10 cellular contexts compared by ENCODE assay signal in the genomic region with DNA sequence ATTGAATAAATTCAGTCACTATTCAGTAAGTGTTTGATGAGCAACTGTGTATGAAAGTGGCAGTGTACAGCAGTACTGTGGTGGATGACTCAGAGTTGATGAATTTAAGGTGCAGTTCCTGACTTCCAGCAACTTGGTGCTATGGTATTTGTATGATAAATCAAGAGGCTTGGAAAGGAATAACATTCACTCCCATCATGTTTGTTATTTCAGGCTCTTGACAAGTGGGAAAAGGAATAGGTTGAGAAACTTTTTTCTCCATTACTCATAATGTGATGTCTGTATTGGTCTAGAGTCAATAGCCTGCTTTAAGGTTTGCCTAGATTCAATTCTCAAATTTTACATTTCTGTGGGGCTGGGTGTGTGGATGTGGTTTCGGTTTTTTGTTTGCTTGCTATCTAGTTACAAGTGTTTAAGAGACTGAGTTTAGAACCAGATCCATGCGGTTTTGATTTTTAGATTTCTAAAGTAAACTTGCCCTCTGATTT. TPM values are rescaled to one million over a fixed set of nuclear protein-coding genes. Genes with fewer than 3 reads are reported as not detected.
DNase-seq lines count a peak whose midpoint lies in the region; ATAC-seq and TF ChIP-seq lines count a peak whose summit lies in the region.
"Had no signal": no experiment of that assay in that cellular context is flagged by ENCODE, and none has a peak within 500 bp of the region (broad histone marks: within the 10 kb centered on the region; RNA-seq: fewer than 3 reads in every experiment).

No MANE protein-coding gene starts in this region.

- CTCF ChIA-PET in RWPE1 (lab: Yijun Ruan, JAX), result no interaction called here

- DNase-seq in activated naive CD4-positive, alpha-beta T cell treated with anti-CD3 and anti-CD28 coated beads, Interleukin-2, amount 50 U/mL, for 72 hours (ENCODE audit: low spot score in 2 of 2), result peak in 1 of 2 donors; percentile 10
- DNase-seq in activated naive CD4-positive, alpha-beta T cell treated with anti-CD3 and anti-CD28 coated beads, Interleukin-2, amount 50 U/mL, for 16 hours, result no peak
- peak; percentile 93 for DNase-seq in RWPE1 (ENCODE audit: low spot score)
- DNase-seq in glomerular visceral epithelial cell (ENCODE audit: extremely low spot score), result peak; percentile 92
- peak in 1 of 2 donors; percentile 10 for DNase-seq in thyroid gland
- no peak for DNase-seq in effector CD8-positive, alpha-beta T cell (lab: John Stamatoyannopoulos, UW)
- DNase-seq in NOMO-1 (lab: John Stamatoyannopoulos, UW; ENCODE audit: unreplicated experiment in 2 of 2), result no peak
- no peak for DNase-seq in NCI-H446 (lab: John Stamatoyannopoulos, UW)
- DNase-seq: DND-41 had no signal

- POLR2A ChIA-PET in RWPE1 (lab: Yijun Ruan, JAX; ENCODE audit: low non-redundant PET), result no interaction called here

- no peaks in the 10 kb centered on the region for H3K9me3 ChIP-seq in thyroid gland
- H3K9me3 ChIP-seq: neutrophil had no signal

- no peaks in the 10 kb centered on the region for H3K36me3 ChIP-seq in thyroid gland

- no peaks in the 10 kb centered on the region for H3K27me3 ChIP-seq in thyroid gland
- H3K27me3 ChIP-seq: neutrophil had no signal

- H3K4me1 ChIP-seq in thyroid gland, result peaks cover 32 to 35% of the 10 kb centered on the region in 2 donors

- intact Hi-C loops in thyroid gland (cut with DNase I), result loop anchor here (10.0 kb wide), 1 partner anchor 71 kb away; the partner anchor contains the start of gene SGMS2

- TF ChIP-seq CTCF in RWPE1 (conservative IDR thresholded peaks at IDR 0.05; ENCODE audit: low read depth) (no peak), thyroid gland (IDR thresholded peaks at IDR 0.05) (no peak)

- H3K36me3 Mint-ChIP-seq in activated naive CD4-positive, alpha-beta T cell treated with anti-CD3 and anti-CD28 coated beads, Interleukin-2, amount 50 U/mL, for 72 hours, result peaks cover 0 to 6% of the 10 kb centered on the region in 2 donors

- no peaks in the 10 kb centered on the region for H3K9me3 Mint-ChIP-seq in activated naive CD4-positive, alpha-beta T cell treated with anti-CD3 and anti-CD28 coated beads, Interleukin-2, amount 50 U/mL, for 72 hours

- no peak overlapping the region for H3K27ac Mint-ChIP-seq in activated naive CD4-positive, alpha-beta T cell treated with anti-CD3 and anti-CD28 coated beads, Interleukin-2, amount 50 U/mL, for 72 hours

- no peak for TF ChIP-seq POLR2A in thyroid gland (IDR thresholded peaks at IDR 0.05)

- H3K27ac ChIP-seq in RWPE1 (no peak overlapping the region), thyroid gland (peak overlapping the region in 2 of 3 donors; percentile 52 to 58)
- H3K27ac ChIP-seq: neutrophil had no signal

- ATAC-seq in activated naive CD4-positive, alpha-beta T cell treated with anti-CD3 and anti-CD28 coated beads, Interleukin-2, amount 50 U/mL, for 72 hours, result peak; percentile 91 to 95

- 18 to 31% methylated on average over 2 of the region's 2 CpGs for WGBS in thyroid gland, 2 donors

- H3K4me3 ChIP-seq in thyroid gland (replicated peaks in 1 of 3), result no peak overlapping the region

RNA-seq across cellular contexts. Expression of gene CYP2U1, which starts 35.1 kb away (rescaled TPM):
- total RNA-seq in activated naive CD4-positive, alpha-beta T cell treated with anti-CD3 and anti-CD28 coated beads, Interleukin-2, amount 50 U/mL, for 72 hours, result 1 to 10 TPM; 2.1 TPM
- 10 to 100 TPM in 2 of 4 donors, 1 to 10 TPM in 2; 7.0 to 13.4 (median 8.7) TPM for total RNA-seq in thyroid gland

Comparison
In these comparisons a context has a peak if more than half of its experiments do, and no peak if none do; other contexts are left out.
1. DNase-seq: peak in RWPE1 (single experiment) and glomerular visceral epithelial cell (single experiment); none in activated naive CD4-positive, alpha-beta T cell treated with anti-CD3 and anti-CD28 coated beads, Interleukin-2, amount 50 U/mL, for 16 hours (single experiment), effector CD8-positive, alpha-beta T cell (single experiment), NOMO-1 (0 of 2) and NCI-H446 (0 of 2).